Comparison of ENCODE assay signal across 17 cellular contexts in the genomic region with DNA sequence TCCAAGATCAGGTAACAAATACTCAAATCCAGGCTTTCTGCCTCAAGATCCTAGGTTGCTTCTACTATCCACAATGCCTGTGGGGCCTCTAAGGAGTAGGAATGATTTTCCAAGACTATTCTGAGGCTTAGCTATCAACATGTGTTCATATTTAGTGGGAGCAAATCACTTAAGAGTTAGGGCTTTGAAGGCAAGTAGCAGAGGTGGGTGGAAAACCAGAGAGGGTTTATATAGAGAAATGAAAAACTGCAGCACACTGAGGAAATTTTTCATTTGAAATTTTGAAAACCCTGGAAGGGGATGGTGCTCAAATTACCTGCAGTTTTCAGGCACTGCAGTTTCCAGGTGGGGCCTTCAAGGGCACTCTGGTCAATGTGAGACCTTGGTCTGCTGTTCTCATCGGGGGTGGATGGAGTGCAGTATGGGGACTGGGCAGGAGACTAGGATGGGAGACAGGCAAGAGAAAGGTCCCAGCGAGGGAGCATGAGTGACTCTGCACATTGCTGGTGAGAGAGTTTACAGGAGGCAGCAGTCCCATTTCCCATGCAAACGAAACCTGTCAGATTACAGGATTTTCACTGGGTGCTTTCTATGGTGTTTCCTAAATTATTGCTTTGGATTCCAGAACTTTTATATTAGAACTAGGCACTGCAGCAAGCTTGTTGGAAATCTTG.
DNase-seq lines count a peak whose midpoint lies in the region; ATAC-seq, FAIRE-seq and TF ChIP-seq lines count a peak whose summit lies in the region.
"Had no signal": no experiment of that assay in that cellular context is flagged by ENCODE, and none has a peak within 500 bp of the region (broad histone marks: within the 10 kb centered on the region; RNA-seq: fewer than 3 reads in every experiment).

No MANE protein-coding gene starts in this region.

- peak overlapping the region; percentile 48 for H3K9ac ChIP-seq in Loucy (ENCODE audit: low read depth, low read length, poor library complexity, severe bottlenecking)
- H3K9ac ChIP-seq in GM12878 (ENCODE audit: control insufficient read depth, insufficient read depth, low read length): no peak overlapping the region
- H3K9ac ChIP-seq: KMS-11 had no signal

- WGBS in GM12878 (ENCODE audit: insufficient coverage, insufficient replicate concordance, low lambda C conversion rate, missing lambda C conversion rate): 75% methylated on average over 3 of the region's 3 CpGs

- H3K9me3 ChIP-seq in Loucy (ENCODE audit: insufficient read depth, low read depth, low read length) (no peaks in the 10 kb centered on the region), GM12878 (replicated peaks; ENCODE audit: control insufficient read depth, insufficient read depth, low read length) (no peaks in the 10 kb centered on the region)

- no peak for FAIRE-seq in GM12878 (lab: Jason Lieb, UNC)

- H3K79me2 ChIP-seq in Loucy (ENCODE audit: insufficient read depth, low read length): no peaks in the 10 kb centered on the region
- H3K79me2 ChIP-seq in GM12878 (ENCODE audit: control insufficient read depth, insufficient read depth, low read length): no peaks in the 10 kb centered on the region

- H3K9me2 ChIP-seq in Loucy (replicated peaks; ENCODE audit: low read depth, low read length): no peaks in the 10 kb centered on the region

- CTCF ChIA-PET in GM12878 (lab: Yijun Ruan, JAX): interaction anchor here (0.7 to 1.8 kb wide), 6 partner anchors 43 to 433 kb away, joined by 3 to 7 read pairs (median 4); a partner anchor contains a TSS

- H3K4me2 ChIP-seq in Loucy (ENCODE audit: low read depth, low read length, poor library complexity, severe bottlenecking): peak overlapping the region; percentile 52
- H3K4me2 ChIP-seq in GM12878 (ENCODE audit: control insufficient read depth, insufficient read depth): no peak overlapping the region
- H3K4me2 ChIP-seq: KMS-11 had no signal

- no peaks in the 10 kb centered on the region for H4K20me1 ChIP-seq in Loucy (ENCODE audit: insufficient read depth, low read length, poor library complexity, severe bottlenecking)
- no peaks in the 10 kb centered on the region for H4K20me1 ChIP-seq in GM12878 (ENCODE audit: control insufficient read depth, insufficient read depth)

- DNase-seq in activated T-cell treated with anti-CD3 and anti-CD28 coated beads, Interleukin-2, amount 50 U/mL, for 72 hours: no peak
- no peak for DNase-seq in activated T-cell treated with anti-CD3 and anti-CD28 coated beads, Interleukin-2, amount 50 U/mL, for 1 hour
- DNase-seq in GM12878 (ENCODE audit: low read depth, low spot score) (no peak), progenitor cell of endocrine pancreas (ENCODE audit: low spot score, unreplicated experiment) (no peak), HCEC 1CT (no peak)
- DNase-seq: activated CD4-positive, alpha-beta T cell treated with anti-CD3 and anti-CD28 coated beads for 4 hours; amniotic stem cell; CD8-positive, alpha-beta T cell; effector CD4-positive, alpha-beta T cell; H7; NCI-H1092; stimulated activated CD4-positive, alpha-beta T cell treated with anti-CD3 and anti-CD28 coated beads, Interleukin-4, amount 100 ng/mL, for 1 hour; T1000 had no signal

- peaks cover 62% of the 10 kb centered on the region for H3K4me1 Mint-ChIP-seq in activated T-cell treated with anti-CD3 and anti-CD28 coated beads, Interleukin-2, amount 50 U/mL, for 72 hours (ENCODE audit: low read depth)
- peaks cover 44% of the 10 kb centered on the region for H3K4me1 Mint-ChIP-seq in progenitor cell of endocrine pancreas (ENCODE audit: low read depth)

- BruUV-seq in GM12878 (replicated peaks; lab: Mats Ljungman, UMichigan): no TSS peak

- H3K36me3 Mint-ChIP-seq in activated T-cell treated with anti-CD3 and anti-CD28 coated beads, Interleukin-2, amount 50 U/mL, for 72 hours (ENCODE audit: insufficient read depth in 2 of 2): no peaks in the 10 kb centered on the region
- H3K36me3 Mint-ChIP-seq in progenitor cell of endocrine pancreas (ENCODE audit: insufficient read depth): no peaks in the 10 kb centered on the region
- H3K36me3 Mint-ChIP-seq: CD8-positive, alpha-beta T cell had no signal

- no peak overlapping the region for H3K27ac ChIP-seq in GM12878 (ENCODE audit: control insufficient read depth, insufficient read depth)
- H3K27ac ChIP-seq: KMS-11 had no signal

- H2AFZ ChIP-seq in Loucy (ENCODE audit: low read length) (peak overlapping the region; percentile 39), GM12878 (ENCODE audit: control insufficient read depth, low read depth, low read length) (no peak overlapping the region)

- no peak for TF ChIP-seq RAD21 in GM12878 (IDR thresholded peaks at IDR 0.05; ENCODE audit: insufficient read depth, low read depth, low read length)

- no peak for TF ChIP-seq CTCF in Loucy (conservative IDR thresholded peaks at IDR 0.05; ENCODE audit: low read length)
- TF ChIP-seq CTCF in GM12878 (IDR thresholded peaks at IDR 0.05 in 2 of 3, conservative IDR thresholded peaks at IDR 0.05 in 1 of 3; ENCODE audit: control insufficient read depth in 2 of 3, extremely low read depth in 1 of 3, insufficient read depth in 1 of 3, low read depth in 3 of 3, low read length in 3 of 3): no peak
- TF ChIP-seq CTCF in progenitor cell of endocrine pancreas (IDR thresholded peaks at IDR 0.05; ENCODE audit: unreplicated experiment): no peak

- ATAC-seq in activated T-cell treated with anti-CD3 and anti-CD28 coated beads, Interleukin-2, amount 50 U/mL, for 72 hours (replicated peaks in 1 of 2): no peak
- ATAC-seq in GM12878 (peak; percentile 51), GM18505 (IDR thresholded peaks at IDR 0.05; ENCODE audit: unreplicated experiment) (no peak), HG02870 (IDR thresholded peaks at IDR 0.05; ENCODE audit: unreplicated experiment) (no peak)
- ATAC-seq: CD8-positive, alpha-beta T cell had no signal

- H3F3A ChIP-seq in Loucy (ENCODE audit: low read depth): 0 out of 2 replicates have a peak, but pooled peaks cover 3% of the 10 kb centered on the region

- in situ Hi-C loops in GM12878 (cut with MboI): no loop called here

- RAD21 ChIA-PET in GM12878 (lab: Charles Lee; ENCODE audit: unreplicated experiment): interaction anchor here (0.6 to 4.4 kb wide), 25 partner anchors 21 to 469 kb away, joined by 3 to 35 read pairs (median 4); a partner anchor contains a TSS

- TF ChIP-seq EP300 in GM12878 (IDR thresholded peaks at IDR 0.05; ENCODE audit: borderline replicate concordance in 1 of 2, control insufficient read depth in 1 of 2, low read depth in 2 of 2, low read length in 2 of 2): no peak; a peak in 1 of 4 replicates

- H3K27me3 ChIP-seq in Loucy (ENCODE audit: insufficient read depth, low read length, poor library complexity, severe bottlenecking) (no peaks in the 10 kb centered on the region), GM12878 (replicated peaks in 1 of 2; ENCODE audit: control insufficient read depth in 2 of 2, insufficient read depth in 2 of 2, low read length in 1 of 2) (no peaks in the 10 kb centered on the region)

- no peaks in the 10 kb centered on the region for H3K9me3 Mint-ChIP-seq in activated T-cell treated with anti-CD3 and anti-CD28 coated beads, Interleukin-2, amount 50 U/mL, for 72 hours
- H3K9me3 Mint-ChIP-seq in progenitor cell of endocrine pancreas (ENCODE audit: low read depth): peaks cover 4% of the 10 kb centered on the region

- intact Hi-C loops in GM12878 (cut with micrococcal nuclease; ENCODE audit: unreplicated experiment): no loop called here

- peak overlapping the region; percentile 28 to 66 for H3K4me3 Mint-ChIP-seq in activated T-cell treated with anti-CD3 and anti-CD28 coated beads, Interleukin-2, amount 50 U/mL, for 72 hours
- no peak overlapping the region for H3K4me3 Mint-ChIP-seq in progenitor cell of endocrine pancreas (ENCODE audit: low read depth)
- H3K4me3 Mint-ChIP-seq: CD8-positive, alpha-beta T cell had no signal

- TF ChIP-seq POLR2A in GM12878 (IDR thresholded peaks at IDR 0.05; ENCODE audit: low read depth, low read length) (no peak), GM18505 (IDR thresholded peaks at IDR 0.05; ENCODE audit: borderline replicate concordance, extremely low read depth, insufficient read depth, insufficient read length) (no peak)

- no peaks in the 10 kb centered on the region for H3K27me3 Mint-ChIP-seq in activated T-cell treated with anti-CD3 and anti-CD28 coated beads, Interleukin-2, amount 50 U/mL, for 72 hours (ENCODE audit: low read depth)
- H3K27me3 Mint-ChIP-seq in progenitor cell of endocrine pancreas: peaks cover 4% of the 10 kb centered on the region

- peak overlapping the region; percentile 10 for H3K4me3 ChIP-seq in Loucy (ENCODE audit: low read length, poor library complexity, severe bottlenecking)
- H3K4me3 ChIP-seq in GM12878: no peak overlapping the region

- H3K4me1 ChIP-seq in Loucy (ENCODE audit: insufficient read depth, low read length, poor library complexity, severe bottlenecking) (peaks cover 37% of the 10 kb centered on the region), GM12878 (ENCODE audit: control insufficient read depth, insufficient read depth, low read length) (peaks cover 4% of the 10 kb centered on the region; the same call in 1 of the 2 replicates)

- H3K27ac Mint-ChIP-seq in activated T-cell treated with anti-CD3 and anti-CD28 coated beads, Interleukin-2, amount 50 U/mL, for 72 hours: peak overlapping the region; percentile 74
- peak overlapping the region; percentile 16 for H3K27ac Mint-ChIP-seq in progenitor cell of endocrine pancreas
- H3K27ac Mint-ChIP-seq: CD8-positive, alpha-beta T cell had no signal

- POLR2A ChIA-PET in GM12878 (lab: Charles Lee): interaction anchor here (0.9 to 2.0 kb wide), 7 partner anchors 34 to 469 kb away, joined by 3 to 7 read pairs (median 3); no protein-coding TSS in a partner anchor

- H3K36me3 ChIP-seq in Loucy (ENCODE audit: insufficient read depth, low read length) (no peaks in the 10 kb centered on the region), GM12878 (ENCODE audit: control insufficient read depth in 2 of 2, insufficient read depth in 2 of 2, low read length in 1 of 2) (no peaks in the 10 kb centered on the region)

- SMC1A ChIA-PET in GM12878 (lab: Charles Lee; ENCODE audit: uncharacterized antibody, unreplicated experiment): interaction anchor here (0.7 to 6.9 kb wide), 21 partner anchors 11 to 469 kb away, joined by 3 to 72 read pairs (median 4); no protein-coding TSS in a partner anchor

TF ChIP-seq in GM12878, 131 proteins besides CTCF, POLR2A, EP300 and RAD21 (continues in another document):
- TF ChIP-seq POU2F2 (IDR thresholded peaks at IDR 0.05; ENCODE audit: borderline replicate concordance, low read depth, low read length) (no peak), RB1 (IDR thresholded peaks at IDR 0.05; ENCODE audit: borderline replicate concordance) (no peak), CBX5 (IDR thresholded peaks at IDR 0.05; ENCODE audit: low read depth) (no peak)
